Comparison of ENCODE assay signal across 1 cellular context in the genomic region with DNA sequence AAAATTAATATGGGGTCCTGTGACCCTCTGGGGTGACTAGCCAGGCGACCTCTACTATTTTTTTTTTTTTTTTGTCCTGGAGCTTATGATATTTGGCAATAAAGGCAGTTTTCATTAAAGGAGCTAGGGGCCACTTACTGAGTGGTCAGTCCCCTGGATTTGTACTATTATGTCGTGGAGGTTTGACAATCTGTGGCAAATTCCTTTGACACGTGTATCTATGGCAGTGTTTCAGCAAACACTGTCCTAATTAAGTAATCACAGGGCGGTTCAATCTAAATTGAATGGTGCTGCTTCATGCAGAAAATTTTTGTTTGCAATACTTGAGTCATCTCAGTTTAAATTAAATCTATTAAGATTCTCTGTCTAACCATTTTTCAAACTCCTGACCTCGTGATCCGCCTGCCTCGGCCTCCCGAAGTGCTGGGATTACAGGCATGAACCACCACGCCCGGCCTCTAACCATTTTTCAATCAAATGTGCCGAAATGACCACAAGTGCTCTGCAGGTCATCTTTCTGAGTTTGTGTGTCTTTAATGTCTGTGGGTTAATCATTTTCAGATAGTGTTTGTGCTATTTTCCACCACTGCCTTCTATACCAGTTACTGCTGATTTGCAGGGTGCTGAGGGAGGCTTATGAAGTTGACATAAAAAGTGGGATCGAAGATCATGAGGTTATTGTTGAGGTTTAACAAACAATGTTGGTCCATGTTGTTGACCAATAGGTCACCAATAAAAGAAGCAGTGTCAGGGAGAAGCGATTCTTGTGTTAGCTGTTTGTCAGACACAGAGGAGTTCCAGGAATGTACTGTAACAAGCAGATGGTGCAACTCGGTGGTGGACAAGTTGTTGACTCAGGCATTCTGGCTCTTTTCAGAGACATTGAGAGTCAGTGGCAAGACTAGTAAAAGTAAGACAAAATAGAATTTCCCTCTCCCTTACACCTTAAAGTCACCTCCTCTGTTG.
A peak's percentile ranks its signal among the peaks of the same experiment; 100 is the strongest.
TF ChIP-seq lines count a peak whose summit lies in the region.

No MANE protein-coding gene starts in this region.

TF ChIP-seq in HepG2, 621 proteins besides CTCF, POLR2A, EP300 and RAD21 (continued from another document and continues in another):
- TF ChIP-seq MIER3 (CRISPR knock-in tag; IDR thresholded peaks at IDR 0.05; ENCODE audit: borderline replicate concordance) = peak; percentile 98
- TF ChIP-seq ZFP41 (CRISPR knock-in tag; IDR thresholded peaks at IDR 0.05; ENCODE audit: borderline replicate concordance) = no peak
- peak; percentile 91; the same call in 1 of the 2 replicates for TF ChIP-seq TSC22D2 (CRISPR knock-in tag; IDR thresholded peaks at IDR 0.05; ENCODE audit: borderline replicate concordance)
- no peak for TF ChIP-seq NFE2L2 (IDR thresholded peaks at IDR 0.05; ENCODE audit: low read length)
- TF ChIP-seq NPAS2 (CRISPR knock-in tag; IDR thresholded peaks at IDR 0.05; ENCODE audit: borderline replicate concordance) = no peak
- 0 out of 2 replicates have a peak, but pooled peaks have one; percentile 44 for TF ChIP-seq ZNF562 (CRISPR knock-in tag; IDR thresholded peaks at IDR 0.05; ENCODE audit: borderline replicate concordance)
- no peak for TF ChIP-seq ZFAT (CRISPR knock-in tag; conservative IDR thresholded peaks at IDR 0.05)
- no peak for TF ChIP-seq HIVEP1 (CRISPR knock-in tag; IDR thresholded peaks at IDR 0.05)
- TF ChIP-seq, protein P1, sequence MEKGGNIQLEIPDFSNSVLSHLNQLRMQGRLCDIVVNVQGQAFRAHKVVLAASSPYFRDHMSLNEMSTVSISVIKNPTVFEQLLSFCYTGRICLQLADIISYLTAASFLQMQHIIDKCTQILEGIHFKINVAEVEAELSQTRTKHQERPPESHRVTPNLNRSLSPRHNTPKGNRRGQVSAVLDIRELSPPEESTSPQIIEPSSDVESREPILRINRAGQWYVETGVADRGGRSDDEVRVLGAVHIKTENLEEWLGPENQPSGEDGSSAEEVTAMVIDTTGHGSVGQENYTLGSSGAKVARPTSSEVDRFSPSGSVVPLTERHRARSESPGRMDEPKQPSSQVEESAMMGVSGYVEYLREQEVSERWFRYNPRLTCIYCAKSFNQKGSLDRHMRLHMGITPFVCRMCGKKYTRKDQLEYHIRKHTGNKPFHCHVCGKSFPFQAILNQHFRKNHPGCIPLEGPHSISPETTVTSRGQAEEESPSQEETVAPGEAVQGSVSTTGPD (CRISPR knock-in tag; IDR thresholded peaks at IDR 0.05) = peak; percentile 93
- TF ChIP-seq, protein P2, sequence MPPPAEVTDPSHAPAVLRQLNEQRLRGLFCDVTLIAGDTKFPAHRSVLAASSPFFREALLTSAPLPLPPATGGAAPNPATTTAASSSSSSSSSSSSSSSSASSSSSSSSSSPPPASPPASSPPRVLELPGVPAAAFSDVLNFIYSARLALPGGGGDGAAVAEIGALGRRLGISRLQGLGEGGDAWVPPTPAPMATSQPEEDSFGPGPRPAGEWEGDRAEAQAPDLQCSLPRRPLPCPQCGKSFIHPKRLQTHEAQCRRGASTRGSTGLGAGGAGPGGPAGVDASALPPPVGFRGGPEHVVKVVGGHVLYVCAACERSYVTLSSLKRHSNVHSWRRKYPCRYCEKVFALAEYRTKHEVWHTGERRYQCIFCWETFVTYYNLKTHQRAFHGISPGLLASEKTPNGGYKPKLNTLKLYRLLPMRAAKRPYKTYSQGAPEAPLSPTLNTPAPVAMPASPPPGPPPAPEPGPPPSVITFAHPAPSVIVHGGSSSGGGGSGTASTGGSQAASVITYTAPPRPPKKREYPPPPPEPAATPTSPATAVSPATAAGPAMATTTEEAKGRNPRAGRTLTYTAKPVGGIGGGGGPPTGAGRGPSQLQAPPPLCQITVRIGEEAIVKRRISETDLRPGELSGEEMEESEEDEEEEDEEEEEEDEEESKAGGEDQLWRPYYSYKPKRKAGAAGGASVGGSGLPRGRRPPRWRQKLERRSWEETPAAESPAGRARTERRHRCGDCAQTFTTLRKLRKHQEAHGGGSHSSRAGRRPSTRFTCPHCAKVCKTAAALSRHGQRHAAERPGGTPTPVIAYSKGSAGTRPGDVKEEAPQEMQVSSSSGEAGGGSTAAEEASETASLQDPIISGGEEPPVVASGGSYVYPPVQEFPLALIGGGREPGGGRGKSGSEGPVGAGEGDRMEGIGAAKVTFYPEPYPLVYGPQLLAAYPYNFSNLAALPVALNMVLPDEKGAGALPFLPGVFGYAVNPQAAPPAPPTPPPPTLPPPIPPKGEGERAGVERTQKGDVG (CRISPR knock-in tag; IDR thresholded peaks at IDR 0.05; ENCODE audit: borderline replicate concordance) = peak; percentile 76; the same call in 1 of the 2 replicates
- peak; percentile 97 for TF ChIP-seq CBX5 (CRISPR knock-in tag; IDR thresholded peaks at IDR 0.05; ENCODE audit: borderline replicate concordance)
- peak; percentile 88 for TF ChIP-seq CBX1 (IDR thresholded peaks at IDR 0.05; ENCODE audit: low read depth)
- TF ChIP-seq, protein P3, sequence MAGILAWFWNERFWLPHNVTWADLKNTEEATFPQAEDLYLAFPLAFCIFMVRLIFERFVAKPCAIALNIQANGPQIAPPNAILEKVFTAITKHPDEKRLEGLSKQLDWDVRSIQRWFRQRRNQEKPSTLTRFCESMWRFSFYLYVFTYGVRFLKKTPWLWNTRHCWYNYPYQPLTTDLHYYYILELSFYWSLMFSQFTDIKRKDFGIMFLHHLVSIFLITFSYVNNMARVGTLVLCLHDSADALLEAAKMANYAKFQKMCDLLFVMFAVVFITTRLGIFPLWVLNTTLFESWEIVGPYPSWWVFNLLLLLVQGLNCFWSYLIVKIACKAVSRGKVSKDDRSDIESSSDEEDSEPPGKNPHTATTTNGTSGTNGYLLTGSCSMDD (CRISPR knock-in tag; IDR thresholded peaks at IDR 0.05) = no peak
- peak; percentile 99 for TF ChIP-seq ISL2 (CRISPR knock-in tag; IDR thresholded peaks at IDR 0.05)
- TF ChIP-seq, protein P4, sequence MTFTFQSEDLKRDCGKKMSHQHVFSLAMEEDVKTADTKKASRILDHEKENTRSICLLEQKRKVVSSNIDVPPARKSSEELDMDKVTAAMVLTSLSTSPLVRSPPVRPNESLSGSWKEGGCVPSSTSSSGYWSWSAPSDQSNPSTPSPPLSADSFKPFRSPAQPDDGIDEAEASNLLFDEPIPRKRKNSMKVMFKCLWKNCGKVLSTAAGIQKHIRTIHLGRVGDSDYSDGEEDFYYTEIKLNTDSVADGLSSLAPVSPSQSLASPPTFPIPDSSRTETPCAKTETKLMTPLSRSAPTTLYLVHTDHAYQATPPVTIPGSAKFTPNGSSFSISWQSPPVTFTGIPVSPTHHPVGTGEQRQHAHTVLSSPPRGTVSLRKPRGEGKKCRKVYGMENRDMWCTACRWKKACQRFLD (CRISPR knock-in tag; IDR thresholded peaks at IDR 0.05; ENCODE audit: borderline replicate concordance) = no peak
- TF ChIP-seq, protein P5, sequence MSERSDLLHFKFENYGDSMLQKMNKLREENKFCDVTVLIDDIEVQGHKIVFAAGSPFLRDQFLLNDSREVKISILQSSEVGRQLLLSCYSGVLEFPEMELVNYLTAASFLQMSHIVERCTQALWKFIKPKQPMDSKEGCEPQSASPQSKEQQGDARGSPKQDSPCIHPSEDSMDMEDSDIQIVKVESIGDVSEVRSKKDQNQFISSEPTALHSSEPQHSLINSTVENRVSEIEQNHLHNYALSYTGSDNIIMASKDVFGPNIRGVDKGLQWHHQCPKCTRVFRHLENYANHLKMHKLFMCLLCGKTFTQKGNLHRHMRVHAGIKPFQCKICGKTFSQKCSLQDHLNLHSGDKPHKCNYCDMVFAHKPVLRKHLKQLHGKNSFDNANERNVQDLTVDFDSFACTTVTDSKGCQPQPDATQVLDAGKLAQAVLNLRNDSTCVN (CRISPR knock-in tag; IDR thresholded peaks at IDR 0.05; ENCODE audit: borderline replicate concordance) = peak; percentile 68
- no peak for TF ChIP-seq PHB2 (IDR thresholded peaks at IDR 0.05; ENCODE audit: partially characterized antibody)
- TF ChIP-seq ZNF788 (CRISPR knock-in tag; IDR thresholded peaks at IDR 0.05; ENCODE audit: borderline replicate concordance) = peak; percentile 72
- TF ChIP-seq BRD4 (CRISPR knock-in tag; IDR thresholded peaks at IDR 0.05) = peak; percentile 93
- no peak for TF ChIP-seq ZNF577 (CRISPR knock-in tag; IDR thresholded peaks at IDR 0.05; ENCODE audit: borderline replicate concordance, low read depth)
- TF ChIP-seq, protein P6, sequence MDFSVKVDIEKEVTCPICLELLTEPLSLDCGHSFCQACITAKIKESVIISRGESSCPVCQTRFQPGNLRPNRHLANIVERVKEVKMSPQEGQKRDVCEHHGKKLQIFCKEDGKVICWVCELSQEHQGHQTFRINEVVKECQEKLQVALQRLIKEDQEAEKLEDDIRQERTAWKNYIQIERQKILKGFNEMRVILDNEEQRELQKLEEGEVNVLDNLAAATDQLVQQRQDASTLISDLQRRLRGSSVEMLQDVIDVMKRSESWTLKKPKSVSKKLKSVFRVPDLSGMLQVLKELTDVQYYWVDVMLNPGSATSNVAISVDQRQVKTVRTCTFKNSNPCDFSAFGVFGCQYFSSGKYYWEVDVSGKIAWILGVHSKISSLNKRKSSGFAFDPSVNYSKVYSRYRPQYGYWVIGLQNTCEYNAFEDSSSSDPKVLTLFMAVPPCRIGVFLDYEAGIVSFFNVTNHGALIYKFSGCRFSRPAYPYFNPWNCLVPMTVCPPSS (IDR thresholded peaks at IDR 0.05) = no peak
- no peak; the same call in 1 of the 2 replicates for TF ChIP-seq ZNF329 (CRISPR knock-in tag; IDR thresholded peaks at IDR 0.05; ENCODE audit: low read depth)
- TF ChIP-seq, protein P7, sequence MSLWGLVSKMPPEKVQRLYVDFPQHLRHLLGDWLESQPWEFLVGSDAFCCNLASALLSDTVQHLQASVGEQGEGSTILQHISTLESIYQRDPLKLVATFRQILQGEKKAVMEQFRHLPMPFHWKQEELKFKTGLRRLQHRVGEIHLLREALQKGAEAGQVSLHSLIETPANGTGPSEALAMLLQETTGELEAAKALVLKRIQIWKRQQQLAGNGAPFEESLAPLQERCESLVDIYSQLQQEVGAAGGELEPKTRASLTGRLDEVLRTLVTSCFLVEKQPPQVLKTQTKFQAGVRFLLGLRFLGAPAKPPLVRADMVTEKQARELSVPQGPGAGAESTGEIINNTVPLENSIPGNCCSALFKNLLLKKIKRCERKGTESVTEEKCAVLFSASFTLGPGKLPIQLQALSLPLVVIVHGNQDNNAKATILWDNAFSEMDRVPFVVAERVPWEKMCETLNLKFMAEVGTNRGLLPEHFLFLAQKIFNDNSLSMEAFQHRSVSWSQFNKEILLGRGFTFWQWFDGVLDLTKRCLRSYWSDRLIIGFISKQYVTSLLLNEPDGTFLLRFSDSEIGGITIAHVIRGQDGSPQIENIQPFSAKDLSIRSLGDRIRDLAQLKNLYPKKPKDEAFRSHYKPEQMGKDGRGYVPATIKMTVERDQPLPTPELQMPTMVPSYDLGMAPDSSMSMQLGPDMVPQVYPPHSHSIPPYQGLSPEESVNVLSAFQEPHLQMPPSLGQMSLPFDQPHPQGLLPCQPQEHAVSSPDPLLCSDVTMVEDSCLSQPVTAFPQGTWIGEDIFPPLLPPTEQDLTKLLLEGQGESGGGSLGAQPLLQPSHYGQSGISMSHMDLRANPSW (CRISPR knock-in tag; IDR thresholded peaks at IDR 0.05; ENCODE audit: borderline replicate concordance) = no peak
- TF ChIP-seq, protein P8, sequence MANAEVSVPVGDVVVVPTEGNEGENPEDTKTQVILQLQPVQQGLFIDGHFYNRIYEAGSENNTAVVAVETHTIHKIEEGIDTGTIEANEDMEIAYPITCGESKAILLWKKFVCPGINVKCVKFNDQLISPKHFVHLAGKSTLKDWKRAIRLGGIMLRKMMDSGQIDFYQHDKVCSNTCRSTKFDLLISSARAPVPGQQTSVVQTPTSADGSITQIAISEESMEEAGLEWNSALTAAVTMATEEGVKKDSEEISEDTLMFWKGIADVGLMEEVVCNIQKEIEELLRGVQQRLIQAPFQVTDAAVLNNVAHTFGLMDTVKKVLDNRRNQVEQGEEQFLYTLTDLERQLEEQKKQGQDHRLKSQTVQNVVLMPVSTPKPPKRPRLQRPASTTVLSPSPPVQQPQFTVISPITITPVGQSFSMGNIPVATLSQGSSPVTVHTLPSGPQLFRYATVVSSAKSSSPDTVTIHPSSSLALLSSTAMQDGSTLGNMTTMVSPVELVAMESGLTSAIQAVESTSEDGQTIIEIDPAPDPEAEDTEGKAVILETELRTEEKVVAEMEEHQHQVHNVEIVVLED (CRISPR knock-in tag; IDR thresholded peaks at IDR 0.05; ENCODE audit: borderline replicate concordance) = no peak; the same call in 1 of the 2 replicates
- TF ChIP-seq AKAP8 (CRISPR knock-in tag; IDR thresholded peaks at IDR 0.05) = 0 out of 2 replicates have a peak, but pooled peaks have one; percentile 30
- TF ChIP-seq NAIF1 (CRISPR knock-in tag; IDR thresholded peaks at IDR 0.05; ENCODE audit: borderline replicate concordance) = peak; percentile 70; the same call in 1 of the 2 replicates
- TF ChIP-seq, protein P9, sequence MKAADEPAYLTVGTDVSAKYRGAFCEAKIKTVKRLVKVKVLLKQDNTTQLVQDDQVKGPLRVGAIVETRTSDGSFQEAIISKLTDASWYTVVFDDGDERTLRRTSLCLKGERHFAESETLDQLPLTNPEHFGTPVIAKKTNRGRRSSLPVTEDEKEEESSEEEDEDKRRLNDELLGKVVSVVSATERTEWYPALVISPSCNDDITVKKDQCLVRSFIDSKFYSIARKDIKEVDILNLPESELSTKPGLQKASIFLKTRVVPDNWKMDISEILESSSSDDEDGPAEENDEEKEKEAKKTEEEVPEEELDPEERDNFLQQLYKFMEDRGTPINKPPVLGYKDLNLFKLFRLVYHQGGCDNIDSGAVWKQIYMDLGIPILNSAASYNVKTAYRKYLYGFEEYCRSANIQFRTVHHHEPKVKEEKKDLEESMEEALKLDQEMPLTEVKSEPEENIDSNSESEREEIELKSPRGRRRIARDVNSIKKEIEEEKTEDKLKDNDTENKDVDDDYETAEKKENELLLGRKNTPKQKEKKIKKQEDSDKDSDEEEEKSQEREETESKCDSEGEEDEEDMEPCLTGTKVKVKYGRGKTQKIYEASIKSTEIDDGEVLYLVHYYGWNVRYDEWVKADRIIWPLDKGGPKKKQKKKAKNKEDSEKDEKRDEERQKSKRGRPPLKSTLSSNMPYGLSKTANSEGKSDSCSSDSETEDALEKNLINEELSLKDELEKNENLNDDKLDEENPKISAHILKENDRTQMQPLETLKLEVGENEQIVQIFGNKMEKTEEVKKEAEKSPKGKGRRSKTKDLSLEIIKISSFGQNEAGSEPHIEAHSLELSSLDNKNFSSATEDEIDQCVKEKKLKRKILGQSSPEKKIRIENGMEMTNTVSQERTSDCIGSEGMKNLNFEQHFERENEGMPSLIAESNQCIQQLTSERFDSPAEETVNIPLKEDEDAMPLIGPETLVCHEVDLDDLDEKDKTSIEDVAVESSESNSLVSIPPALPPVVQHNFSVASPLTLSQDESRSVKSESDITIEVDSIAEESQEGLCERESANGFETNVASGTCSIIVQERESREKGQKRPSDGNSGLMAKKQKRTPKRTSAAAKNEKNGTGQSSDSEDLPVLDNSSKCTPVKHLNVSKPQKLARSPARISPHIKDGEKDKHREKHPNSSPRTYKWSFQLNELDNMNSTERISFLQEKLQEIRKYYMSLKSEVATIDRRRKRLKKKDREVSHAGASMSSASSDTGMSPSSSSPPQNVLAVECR (CRISPR knock-in tag; IDR thresholded peaks at IDR 0.05; ENCODE audit: borderline replicate concordance) = peak; percentile 79; the same call in 1 of the 2 replicates
- TF ChIP-seq FIP1L1 (IDR thresholded peaks at IDR 0.05; ENCODE audit: borderline replicate concordance, insufficient read depth, low read depth, low read length) = no peak
- no peak for TF ChIP-seq SAFB2 (CRISPR knock-in tag; IDR thresholded peaks at IDR 0.05; ENCODE audit: borderline replicate concordance, low read depth)
- peak; percentile 84 for TF ChIP-seq SIX4 (CRISPR knock-in tag; IDR thresholded peaks at IDR 0.05)
- peak; percentile 91 for TF ChIP-seq JUN (CRISPR knock-in tag; IDR thresholded peaks at IDR 0.05)
- TF ChIP-seq ZNF678 (CRISPR knock-in tag; IDR thresholded peaks at IDR 0.05) = no peak
- TF ChIP-seq RFXANK (CRISPR knock-in tag; IDR thresholded peaks at IDR 0.05) = peak; percentile 63; the same call in 1 of the 2 replicates
- peak; percentile 37; the same call in 1 of the 2 replicates for TF ChIP-seq KAT2B (IDR thresholded peaks at IDR 0.05; ENCODE audit: borderline replicate concordance, low read depth, low read length)
- TF ChIP-seq CREM (IDR thresholded peaks at IDR 0.05) = peak; percentile 96
- TF ChIP-seq CREM (CRISPR knock-in tag; IDR thresholded peaks at IDR 0.05) = no peak
